Comparison of ENCODE assay signal across 1 cellular context in genomic region chr9:98168952-98169488, GRCh38.
TF ChIP-seq lines count a peak whose summit lies in the region.

No MANE protein-coding gene starts in this region.

TF ChIP-seq in K562, 482 proteins besides CTCF, POLR2A, EP300 and RAD21 (continued from another document and continues in another):
- 0 out of 2 replicates have a peak, but pooled peaks have one; percentile 10 for TF ChIP-seq ATF3 (IDR thresholded peaks at IDR 0.05)
- TF ChIP-seq ATF3 (CRISPR knock-in tag; conservative IDR thresholded peaks at IDR 0.05), result no peak
- TF ChIP-seq HDAC2 (IDR thresholded peaks at IDR 0.05), result peak; percentile 95
- TF ChIP-seq SIX5 (IDR thresholded peaks at IDR 0.05; ENCODE audit: borderline replicate concordance in 1 of 2, insufficient read depth in 1 of 2, low read depth in 1 of 2, low read length in 2 of 2), result no peak
- peak; percentile 88 for TF ChIP-seq ETV1 (tag; conservative IDR thresholded peaks at IDR 0.05; ENCODE audit: low read depth)
- no peak for TF ChIP-seq NR2C2 (CRISPR knock-in tag; IDR thresholded peaks at IDR 0.05)
- no peak for TF ChIP-seq NR2C2 (tag; IDR thresholded peaks at IDR 0.05)
- TF ChIP-seq POLR2AphosphoS5 (IDR thresholded peaks at IDR 0.05; ENCODE audit: control insufficient read depth, insufficient read depth, low read depth, low read length), result no peak
- no peak for TF ChIP-seq ZNF57 (CRISPR knock-in tag; IDR thresholded peaks at IDR 0.05)
- TF ChIP-seq FOSL1 (tag; conservative IDR thresholded peaks at IDR 0.05), result peak; percentile 74
- no peak for TF ChIP-seq ZNF766 (CRISPR knock-in tag; conservative IDR thresholded peaks at IDR 0.05)
- no peak for TF ChIP-seq TAF1 (IDR thresholded peaks at IDR 0.05; ENCODE audit: control insufficient read depth, extremely low read depth, insufficient read depth, low read length, severe bottlenecking)
- peak; percentile 52; the same call in 1 of the 2 replicates for TF ChIP-seq KLF16 (IDR thresholded peaks at IDR 0.05)
- TF ChIP-seq LARP7 (IDR thresholded peaks at IDR 0.05), result no peak
- TF ChIP-seq TEAD1 (CRISPR knock-in tag; IDR thresholded peaks at IDR 0.05), result no peak
- TF ChIP-seq ZBTB11 (CRISPR knock-in tag; IDR thresholded peaks at IDR 0.05), result no peak
- TF ChIP-seq HDAC1 (IDR thresholded peaks at IDR 0.05), result peak in 1 of 2 experiments; percentile 88; a peak in 2 of 4 replicates
- TF ChIP-seq FOXP4 (CRISPR knock-in tag; IDR thresholded peaks at IDR 0.05; ENCODE audit: borderline replicate concordance), result no peak
- no peak for TF ChIP-seq SAP30 (IDR thresholded peaks at IDR 0.05; ENCODE audit: borderline replicate concordance, insufficient read depth, low read depth, low read length, poor library complexity, severe bottlenecking)
- 0 out of 2 replicates have a peak, but pooled peaks have one; percentile 53 for TF ChIP-seq ZEB2 (IDR thresholded peaks at IDR 0.05)
- TF ChIP-seq HMGXB4 (CRISPR knock-in tag; IDR thresholded peaks at IDR 0.05), result no peak
- no peak for TF ChIP-seq ELK3 (CRISPR knock-in tag; IDR thresholded peaks at IDR 0.05)
- TF ChIP-seq MED1 (CRISPR knock-in tag; IDR thresholded peaks at IDR 0.05; ENCODE audit: borderline replicate concordance), result no peak
- TF ChIP-seq RCOR1 (IDR thresholded peaks at IDR 0.05; ENCODE audit: borderline replicate concordance in 1 of 2, low read depth in 2 of 2, low read length in 2 of 2), result peak; percentile 74 to 100
- TF ChIP-seq EHMT2 (IDR thresholded peaks at IDR 0.05), result peak; percentile 13; the same call in 1 of the 2 replicates
- no peak for TF ChIP-seq PTTG1 (tag; IDR thresholded peaks at IDR 0.05; ENCODE audit: low read depth)
- no peak for TF ChIP-seq ZNF24 (IDR thresholded peaks at IDR 0.05)
- no peak for TF ChIP-seq TFE3 (CRISPR knock-in tag; IDR thresholded peaks at IDR 0.05)
- TF ChIP-seq BCOR (IDR thresholded peaks at IDR 0.05), result no peak
- no peak for TF ChIP-seq SIN3B (IDR thresholded peaks at IDR 0.05; ENCODE audit: low read depth)
- no peak for TF ChIP-seq THRAP3 (IDR thresholded peaks at IDR 0.05; ENCODE audit: borderline replicate concordance)
- no peak for TF ChIP-seq ETS1 (conservative IDR thresholded peaks at IDR 0.05; ENCODE audit: control insufficient read depth, low read depth, low read length)
- TF ChIP-seq HNRNPLL (IDR thresholded peaks at IDR 0.05; ENCODE audit: low read depth, low read length, poor library complexity, severe bottlenecking), result no peak
- TF ChIP-seq ZC3H4 (CRISPR knock-in tag; IDR thresholded peaks at IDR 0.05; ENCODE audit: borderline replicate concordance), result no peak
- TF ChIP-seq PATZ1 (CRISPR knock-in tag; IDR thresholded peaks at IDR 0.05; ENCODE audit: borderline replicate concordance), result no peak
- TF ChIP-seq MTF1 (CRISPR knock-in tag; IDR thresholded peaks at IDR 0.05; ENCODE audit: borderline replicate concordance), result no peak
- no peak for TF ChIP-seq PHF8 (IDR thresholded peaks at IDR 0.05; ENCODE audit: borderline replicate concordance, low read length)
- TF ChIP-seq NCOA1 (IDR thresholded peaks at IDR 0.05; ENCODE audit: low read depth), result no peak
- peak; percentile 45; the same call in 1 of the 2 replicates for TF ChIP-seq MYNN (IDR thresholded peaks at IDR 0.05)
- no peak for TF ChIP-seq MYNN (CRISPR knock-in tag; IDR thresholded peaks at IDR 0.05)
- no peak for TF ChIP-seq BRD4 (IDR thresholded peaks at IDR 0.05)
- no peak for TF ChIP-seq TAF9B (IDR thresholded peaks at IDR 0.05; ENCODE audit: partially characterized antibody)
- TF ChIP-seq USF2 (CRISPR knock-in tag; IDR thresholded peaks at IDR 0.05), result no peak
- no peak for TF ChIP-seq TAF7 (tag; IDR thresholded peaks at IDR 0.05)
- no peak for TF ChIP-seq ZNF655 (CRISPR knock-in tag; IDR thresholded peaks at IDR 0.05)
- peak in 1 of 3 experiments; percentile 22 for TF ChIP-seq YY1 (IDR thresholded peaks at IDR 0.05; ENCODE audit: borderline replicate concordance in 1 of 3, control insufficient read depth in 1 of 3, extremely low read depth in 1 of 3, insufficient read depth in 3 of 3, insufficient read length in 1 of 3, insufficient replicate concordance in 2 of 3, low read depth in 1 of 3, low read length in 2 of 3)
- peak; percentile 63 for TF ChIP-seq GABPA (tag; conservative IDR thresholded peaks at IDR 0.05; ENCODE audit: low read depth)
- TF ChIP-seq CREB3L1 (IDR thresholded peaks at IDR 0.05; ENCODE audit: borderline replicate concordance, low read depth), result no peak
- no peak for TF ChIP-seq ARHGAP35 (IDR thresholded peaks at IDR 0.05; ENCODE audit: partially characterized antibody)
